Comparison of ENCODE assay signal across 14 cellular contexts in the genomic region with DNA sequence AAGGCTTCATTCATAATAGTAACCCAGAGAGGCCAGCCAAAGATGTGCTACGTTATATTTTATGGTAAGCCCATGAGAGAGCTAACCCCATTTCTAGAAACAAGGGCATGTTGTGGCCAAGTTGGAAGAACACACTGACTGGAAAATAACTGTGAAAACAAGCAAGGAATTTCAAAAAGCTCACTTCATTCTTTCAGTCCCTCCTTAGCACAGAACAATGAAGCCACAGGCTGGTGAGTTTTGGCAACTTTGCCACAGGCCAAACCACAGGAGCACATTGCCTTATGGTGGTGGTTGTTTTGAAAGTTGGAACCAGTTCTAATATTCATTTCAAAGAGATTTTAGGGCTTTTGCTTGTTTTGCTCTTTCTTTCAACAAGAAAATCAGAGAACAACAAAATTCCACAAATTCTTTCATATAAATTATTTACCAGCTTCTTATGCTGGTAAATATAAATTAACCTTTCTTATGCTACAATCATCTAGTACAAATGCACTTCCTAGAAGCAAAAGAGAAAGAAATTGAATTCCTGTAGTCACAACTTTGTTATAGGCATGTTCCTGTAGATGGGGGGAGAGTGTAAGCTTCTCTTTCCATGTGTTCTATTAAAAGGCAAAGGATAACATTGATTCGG.
DNase-seq lines count a peak whose midpoint lies in the region; ATAC-seq and TF ChIP-seq lines count a peak whose summit lies in the region.
"Had no signal": no experiment of that assay in that cellular context is flagged by ENCODE, and none has a peak within 500 bp of the region (broad histone marks: within the 10 kb centered on the region; RNA-seq: fewer than 3 reads in every experiment).

No MANE protein-coding gene starts in this region.

- peaks cover 2% of the 10 kb centered on the region for H3K27me3 Mint-ChIP-seq in activated CD8-positive, alpha-beta T cell treated with anti-CD3 and anti-CD28 coated beads for 36 hours
- no peaks in the 10 kb centered on the region for H3K27me3 Mint-ChIP-seq in activated CD8-positive, alpha-beta T cell treated with anti-CD3 and anti-CD28 coated beads, Interleukin-2, amount 10 ng/mL, durations not matched to agents 7 days and 5 days (ENCODE audit: low read depth)
- H3K27me3 Mint-ChIP-seq in WTC11 (ENCODE audit: low read depth) = no peaks in the 10 kb centered on the region
- no peaks in the 10 kb centered on the region for H3K27me3 Mint-ChIP-seq in nephron progenitor cell (ENCODE audit: low read depth, poor library complexity)
- H3K27me3 Mint-ChIP-seq in CD14-positive monocyte (ENCODE audit: low read depth in 3 of 3) = no peaks in the 10 kb centered on the region

- peak; percentile 33 for DNase-seq in activated CD8-positive, alpha-beta T cell treated with anti-CD3 and anti-CD28 coated beads for 36 hours
- DNase-seq in activated CD8-positive, alpha-beta T cell treated with anti-CD3 and anti-CD28 coated beads, Interleukin-2, amount 10 ng/mL, durations not matched to agents 7 days and 5 days = no peak
- no peak for DNase-seq in WTC11 (ENCODE audit: low spot score)
- DNase-seq in glomerular visceral epithelial cell (ENCODE audit: extremely low spot score) = peak; percentile 83
- no peak for DNase-seq in tibial nerve (ENCODE audit: low spot score in 2 of 2)
- DNase-seq in nephron progenitor cell = no peak
- no peak for DNase-seq in CD14-positive monocyte (ENCODE audit: low spot score)
- DNase-seq: activated CD8-positive, alpha-beta memory T cell treated with anti-CD3 and anti-CD28 coated beads, Interleukin-2, amount 50 U/mL, for 4 hours; BE2C; dermis blood vessel endothelial cell; NCI-H2107; retina had no signal

- H3K4me3 ChIP-seq in tibial nerve = no peak overlapping the region
- H3K4me3 ChIP-seq: SK-N-MC had no signal

- peaks cover 20% of the 10 kb centered on the region for H3K4me1 Mint-ChIP-seq in activated CD8-positive, alpha-beta T cell treated with anti-CD3 and anti-CD28 coated beads for 36 hours (ENCODE audit: low read depth)
- peaks cover 12% of the 10 kb centered on the region for H3K4me1 Mint-ChIP-seq in activated CD8-positive, alpha-beta T cell treated with anti-CD3 and anti-CD28 coated beads, Interleukin-2, amount 10 ng/mL, durations not matched to agents 7 days and 5 days (ENCODE audit: low read depth)
- peaks cover 27% of the 10 kb centered on the region for H3K4me1 Mint-ChIP-seq in WTC11
- peaks cover 7% of the 10 kb centered on the region for H3K4me1 Mint-ChIP-seq in nephron progenitor cell
- peaks cover 6% of the 10 kb centered on the region for H3K4me1 Mint-ChIP-seq in CD14-positive monocyte

- H3K27ac Mint-ChIP-seq in activated CD8-positive, alpha-beta T cell treated with anti-CD3 and anti-CD28 coated beads for 36 hours = no peak overlapping the region
- no peak overlapping the region for H3K27ac Mint-ChIP-seq in activated CD8-positive, alpha-beta T cell treated with anti-CD3 and anti-CD28 coated beads, Interleukin-2, amount 10 ng/mL, durations not matched to agents 7 days and 5 days
- H3K27ac Mint-ChIP-seq in WTC11 = peak overlapping the region; percentile 53; the same call in 1 of the 2 replicates
- H3K27ac Mint-ChIP-seq in nephron progenitor cell = no peak overlapping the region
- H3K27ac Mint-ChIP-seq in CD14-positive monocyte = no peak overlapping the region

- no peaks in the 10 kb centered on the region for H3K36me3 ChIP-seq in tibial nerve
- H3K36me3 ChIP-seq: BE2C had no signal

- H3K27me3 ChIP-seq in tibial nerve = no peaks in the 10 kb centered on the region
- H3K27me3 ChIP-seq: BE2C had no signal

- peak overlapping the region in 3 of 4 donors; percentile 57 to 80 (median 78) for H3K27ac ChIP-seq in tibial nerve
- H3K27ac ChIP-seq: SK-N-MC had no signal

- TF ChIP-seq POLR2A in tibial nerve (IDR thresholded peaks at IDR 0.05) = no peak

- H3K9me3 Mint-ChIP-seq in activated CD8-positive, alpha-beta T cell treated with anti-CD3 and anti-CD28 coated beads for 36 hours = no peaks in the 10 kb centered on the region
- no peaks in the 10 kb centered on the region for H3K9me3 Mint-ChIP-seq in activated CD8-positive, alpha-beta T cell treated with anti-CD3 and anti-CD28 coated beads, Interleukin-2, amount 10 ng/mL, durations not matched to agents 7 days and 5 days (ENCODE audit: insufficient read depth)
- H3K9me3 Mint-ChIP-seq in WTC11 = 0 out of 2 replicates have a peak, but pooled peaks cover 4% of the 10 kb centered on the region
- no peaks in the 10 kb centered on the region for H3K9me3 Mint-ChIP-seq in nephron progenitor cell
- H3K9me3 Mint-ChIP-seq in CD14-positive monocyte = peaks cover 0 to 2% (median 0%) of the 10 kb centered on the region in 7 donors

- intact Hi-C loops in activated CD8-positive, alpha-beta T cell treated with anti-CD3 and anti-CD28 coated beads for 36 hours (cut with micrococcal nuclease) = no loop called here
- intact Hi-C loops in CD14-positive monocyte (cut with micrococcal nuclease) = no loop called here

- WGBS in tibial nerve, 2 donors = 14 to 21% methylated on average over 2 of the region's 2 CpGs

- POLR2A ChIA-PET in activated CD8-positive, alpha-beta T cell treated with anti-CD3 and anti-CD28 coated beads for 36 hours (lab: Charles Lee) = no interaction called here
- POLR2A ChIA-PET in activated CD8-positive, alpha-beta T cell treated with anti-CD3 and anti-CD28 coated beads, Interleukin-2, amount 10 ng/mL, durations not matched to agents 7 days and 5 days (lab: Charles Lee) = no interaction called here
- POLR2A ChIA-PET in WTC11 (lab: Charles Lee) = interaction anchor here (0.8 kb wide), 1 partner anchor 17 kb away, joined by 3 read pairs; no protein-coding TSS in a partner anchor

- ATAC-seq in activated CD8-positive, alpha-beta T cell treated with anti-CD3 and anti-CD28 coated beads for 36 hours = no peak
- ATAC-seq in activated CD8-positive, alpha-beta T cell treated with anti-CD3 and anti-CD28 coated beads, Interleukin-2, amount 10 ng/mL, durations not matched to agents 7 days and 5 days = no peak
- ATAC-seq in WTC11 (no peak), HG03457 (IDR thresholded peaks at IDR 0.05; ENCODE audit: unreplicated experiment) (no peak)

- TF ChIP-seq CTCF in activated CD8-positive, alpha-beta T cell treated with anti-CD3 and anti-CD28 coated beads for 36 hours (IDR thresholded peaks at IDR 0.05) = no peak
- TF ChIP-seq CTCF in WTC11 (IDR thresholded peaks at IDR 0.05) = no peak
- no peak for TF ChIP-seq CTCF in tibial nerve (IDR thresholded peaks at IDR 0.05)
- no peak for TF ChIP-seq CTCF in nephron progenitor cell (IDR thresholded peaks at IDR 0.05)
- TF ChIP-seq CTCF in CD14-positive monocyte (IDR thresholded peaks at IDR 0.05) = no peak

- H3K9me3 ChIP-seq in tibial nerve = no peaks in the 10 kb centered on the region
- H3K9me3 ChIP-seq: BE2C had no signal

- peaks cover 0 to 38% (median 9%) of the 10 kb centered on the region in 4 donors for H3K4me1 ChIP-seq in tibial nerve
- H3K4me1 ChIP-seq: BE2C had no signal

- peak; percentile 35 to 57 for TF ChIP-seq EP300 in tibial nerve (IDR thresholded peaks at IDR 0.05)

- CTCF ChIA-PET in activated CD8-positive, alpha-beta T cell treated with anti-CD3 and anti-CD28 coated beads for 36 hours (lab: Charles Lee) = no interaction called here
- CTCF ChIA-PET in activated CD8-positive, alpha-beta T cell treated with anti-CD3 and anti-CD28 coated beads, Interleukin-2, amount 10 ng/mL, durations not matched to agents 7 days and 5 days (lab: Charles Lee) = interaction anchor here (1.2 kb wide), 1 partner anchor 18 kb away, joined by 3 read pairs; no protein-coding TSS in a partner anchor
- CTCF ChIA-PET in WTC11 (lab: Charles Lee) = interaction anchor here (1.5 kb wide), 1 partner anchor 20 kb away, joined by 3 read pairs; no protein-coding TSS in a partner anchor

- no peaks in the 10 kb centered on the region for H3K36me3 Mint-ChIP-seq in activated CD8-positive, alpha-beta T cell treated with anti-CD3 and anti-CD28 coated beads for 36 hours (ENCODE audit: low read depth)
- no peaks in the 10 kb centered on the region for H3K36me3 Mint-ChIP-seq in activated CD8-positive, alpha-beta T cell treated with anti-CD3 and anti-CD28 coated beads, Interleukin-2, amount 10 ng/mL, durations not matched to agents 7 days and 5 days (ENCODE audit: low read depth)
- H3K36me3 Mint-ChIP-seq in WTC11 = no peaks in the 10 kb centered on the region
- no peaks in the 10 kb centered on the region for H3K36me3 Mint-ChIP-seq in nephron progenitor cell (ENCODE audit: low read depth)
- H3K36me3 Mint-ChIP-seq in CD14-positive monocyte = no peaks in the 10 kb centered on the region

- no peak overlapping the region for H3K4me3 Mint-ChIP-seq in activated CD8-positive, alpha-beta T cell treated with anti-CD3 and anti-CD28 coated beads for 36 hours
- H3K4me3 Mint-ChIP-seq in activated CD8-positive, alpha-beta T cell treated with anti-CD3 and anti-CD28 coated beads, Interleukin-2, amount 10 ng/mL, durations not matched to agents 7 days and 5 days = no peak overlapping the region
- no peak overlapping the region for H3K4me3 Mint-ChIP-seq in WTC11
- no peak overlapping the region for H3K4me3 Mint-ChIP-seq in nephron progenitor cell
- H3K4me3 Mint-ChIP-seq in CD14-positive monocyte = no peak overlapping the region

TF ChIP-seq in WTC11, 78 proteins besides CTCF, POLR2A, EP300 and RAD21 (continues in another document):
- TF ChIP-seq, protein P1, sequence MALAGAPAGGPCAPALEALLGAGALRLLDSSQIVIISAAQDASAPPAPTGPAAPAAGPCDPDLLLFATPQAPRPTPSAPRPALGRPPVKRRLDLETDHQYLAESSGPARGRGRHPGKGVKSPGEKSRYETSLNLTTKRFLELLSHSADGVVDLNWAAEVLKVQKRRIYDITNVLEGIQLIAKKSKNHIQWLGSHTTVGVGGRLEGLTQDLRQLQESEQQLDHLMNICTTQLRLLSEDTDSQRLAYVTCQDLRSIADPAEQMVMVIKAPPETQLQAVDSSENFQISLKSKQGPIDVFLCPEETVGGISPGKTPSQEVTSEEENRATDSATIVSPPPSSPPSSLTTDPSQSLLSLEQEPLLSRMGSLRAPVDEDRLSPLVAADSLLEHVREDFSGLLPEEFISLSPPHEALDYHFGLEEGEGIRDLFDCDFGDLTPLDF (CRISPR knock-in tag; IDR thresholded peaks at IDR 0.05) = no peak
- no peak for TF ChIP-seq IRF2 (CRISPR knock-in tag; IDR thresholded peaks at IDR 0.05; ENCODE audit: borderline replicate concordance, low read depth)

Comparison
In these comparisons a context has a peak if more than half of its experiments do, and no peak if none do; other contexts are left out.
1. DNase-seq: peak in activated CD8-positive, alpha-beta T cell treated with anti-CD3 and anti-CD28 coated beads for 36 hours (single experiment) and glomerular visceral epithelial cell (single experiment); none in activated CD8-positive, alpha-beta T cell treated with anti-CD3 and anti-CD28 coated beads, Interleukin-2, amount 10 ng/mL, durations not matched to agents 7 days and 5 days (single experiment), WTC11 (single experiment), tibial nerve (0 of 2), nephron progenitor cell (single experiment) and CD14-positive monocyte (single experiment).